Comparison of ENCODE assay signal across 18 cellular contexts in genomic region chr4:8477676-8478075, GRCh38. TPM values are rescaled to one million over a fixed set of nuclear protein-coding genes. Genes with fewer than 3 reads are reported as not detected.
A peak's percentile ranks its signal among the peaks of the same experiment; 100 is the strongest.
DNase-seq lines count a peak whose midpoint lies in the region; FAIRE-seq and TF ChIP-seq lines count a peak whose summit lies in the region.
"Had no signal": no experiment of that assay in that cellular context is flagged by ENCODE, and none has a peak within 500 bp of the region (broad histone marks: within the 10 kb centered on the region; RNA-seq: fewer than 3 reads in every experiment).

No MANE protein-coding gene starts in this region.

- no peak overlapping the region for H2AFZ ChIP-seq in neuronal stem cell (ENCODE audit: low read length)

- no peak overlapping the region for H2BK120ac ChIP-seq in neuronal stem cell (ENCODE audit: low read depth, low read length)

- H2BK15ac ChIP-seq in neuronal stem cell (ENCODE audit: low read length) = no peak overlapping the region

- peaks cover 34% of the 10 kb centered on the region for H4K20me1 ChIP-seq in BLaER1

- H4K91ac ChIP-seq in neuronal stem cell (ENCODE audit: low read depth, low read length, poor library complexity) = no peak overlapping the region

- DNase-seq in D341Med (ENCODE audit: low spot score) = peak; percentile 20
- DNase-seq in neuronal stem cell (ENCODE audit: low spot score) = no peak
- DNase-seq in stimulated activated CD4-positive, alpha-beta T cell treated with anti-CD3 and anti-CD28 coated beads, Interleukin-2, amount 100 ng/mL, for 48 hours = no peak
- no peak for DNase-seq in D721Med (ENCODE audit: insufficient read length, low spot score)
- DNase-seq: AML-193; Caco-2; Calu3; CD4-positive, alpha-beta T cell; CD8-positive, alpha-beta T cell; DMS79 treated with DMSO at 0.1 percent for 48 hours; GF-D8 had no signal

- H3K9me3 ChIP-seq in BLaER1 (no peaks in the 10 kb centered on the region), neuronal stem cell (replicated peaks in 1 of 2; ENCODE audit: control insufficient read depth in 2 of 2, insufficient read depth in 1 of 2, low read depth in 1 of 2, low read length in 2 of 2) (no peaks in the 10 kb centered on the region)
- H3K9me3 ChIP-seq: A549, Caco-2 had no signal

- H3K9ac ChIP-seq in BLaER1 (no peak overlapping the region), neuronal stem cell (ENCODE audit: low read depth, low read length, poor library complexity) (no peak overlapping the region)

- H3K18ac ChIP-seq in neuronal stem cell (ENCODE audit: low read length) = peak overlapping the region; percentile 64

- H2BK12ac ChIP-seq in neuronal stem cell (ENCODE audit: low read length) = no peak overlapping the region

- peak overlapping the region; percentile 90 for H2BK5ac ChIP-seq in neuronal stem cell (ENCODE audit: low read length)

- no CpG with 5 or more reads among the region's 8 CpGs for WGBS in neuronal stem cell (ENCODE audit: extremely low coverage in 2 of 2, insufficient read length in 2 of 2, insufficient replicate concordance in 1 of 2), 2 donors

- H3K23ac ChIP-seq in neuronal stem cell (ENCODE audit: low read depth, low read length, poor library complexity) = peak overlapping the region; percentile 80

- H3K27ac ChIP-seq in BLaER1 (peak overlapping the region; percentile 7; the same call in 1 of the 2 replicates), neuronal stem cell (replicated peaks; ENCODE audit: low read length) (no peak overlapping the region)
- H3K27ac ChIP-seq: 22Rv1, A549, C4-2B had no signal

- H3K4me3 ChIP-seq in BLaER1 (no peak overlapping the region), neuronal stem cell (ENCODE audit: low read length in 2 of 2) (no peak overlapping the region)
- H3K4me3 ChIP-seq: A549 had no signal

- H3K4me2 ChIP-seq in BLaER1 = peak overlapping the region; percentile 95
- no peak overlapping the region for H3K4me2 ChIP-seq in neuronal stem cell (ENCODE audit: insufficient read depth, low read length, poor library complexity, severe bottlenecking)
- H3K4me2 ChIP-seq: A549 had no signal

- H4K8ac ChIP-seq in neuronal stem cell (ENCODE audit: low read depth, low read length) = no peak overlapping the region

- peaks cover 63% of the 10 kb centered on the region for H3K4me1 ChIP-seq in BLaER1
- peaks cover 3 to 15% of the 10 kb centered on the region in 2 donors for H3K4me1 ChIP-seq in neuronal stem cell (ENCODE audit: control insufficient read depth in 2 of 2, insufficient read depth in 1 of 2, low read depth in 1 of 2, low read length in 2 of 2)
- H3K4me1 ChIP-seq: A549 had no signal

- peaks cover 8% of the 10 kb centered on the region for H3K79me1 ChIP-seq in neuronal stem cell (ENCODE audit: low read depth, low read length)

- H2AK5ac ChIP-seq in neuronal stem cell (ENCODE audit: low read depth, low read length) = peak overlapping the region; percentile 63

- no peak overlapping the region for H3K14ac ChIP-seq in neuronal stem cell (ENCODE audit: low read length)

- no peak overlapping the region for H3K4ac ChIP-seq in neuronal stem cell (ENCODE audit: low read length)

- H3K27me3 ChIP-seq in BLaER1 = no peaks in the 10 kb centered on the region
- no peaks in the 10 kb centered on the region for H3K27me3 ChIP-seq in neuronal stem cell (ENCODE audit: control insufficient read depth in 3 of 3, insufficient read depth in 3 of 3, low read depth in 1 of 3, low read length in 3 of 3)

- no peak for TF ChIP-seq CTCF in D721Med (IDR thresholded peaks at IDR 0.05; ENCODE audit: insufficient read depth, missing control alignments)

- H3K36me3 ChIP-seq in BLaER1 (0 out of 2 replicates have a peak, but pooled peaks cover 6% of the 10 kb centered on the region), neuronal stem cell (replicated peaks in 1 of 2; ENCODE audit: control insufficient read depth in 2 of 2, insufficient read depth in 2 of 2, low read length in 2 of 2) (peaks cover 9 to 18% of the 10 kb centered on the region in 2 donors)

- no peak for FAIRE-seq in D721Med (lab: Jason Lieb, UNC)
- FAIRE-seq: A549, G401.6, GM12891, GM19239 had no signal

RNA-seq across cellular contexts. Expression of gene TRMT44, which starts 37.1 kb away (rescaled TPM):
- 5.4 TPM for polyA plus RNA-seq in neuronal stem cell (2013, experiment 1 of 2)
- 4.4 TPM for polyA plus RNA-seq in neuronal stem cell (2013, experiment 2 of 2)

RNA-seq across cellular contexts. Expression of gene ACOX3, which starts 37.2 kb away (rescaled TPM):
- polyA plus RNA-seq in neuronal stem cell (2013, experiment 1 of 2) = 7.3 TPM
- 8.3 TPM for polyA plus RNA-seq in neuronal stem cell (2013, experiment 2 of 2)
